ENCODE assay signal across 15 cellular contexts in the genomic region with DNA sequence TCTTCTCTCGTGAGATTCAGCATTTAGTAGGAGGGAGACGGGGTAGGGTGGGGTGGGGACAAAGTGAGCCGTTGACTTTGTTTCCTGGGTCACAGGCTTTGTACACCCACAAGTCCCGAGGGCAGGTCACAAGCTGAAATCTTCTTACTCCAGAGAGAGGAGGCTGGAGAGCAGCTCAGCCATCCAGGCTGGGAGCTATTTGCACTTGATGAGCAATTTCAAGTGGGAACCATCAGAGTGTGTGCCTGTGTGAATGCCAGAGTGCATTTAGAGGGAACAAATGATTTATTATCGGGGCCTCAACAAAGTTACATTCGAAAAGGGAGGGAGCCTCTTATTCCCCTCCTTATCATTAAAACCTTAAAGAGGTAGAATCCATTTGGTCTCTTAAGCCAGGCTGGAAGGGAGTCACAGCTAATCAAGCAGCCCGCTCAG.
A peak's percentile ranks its signal among the peaks of the same experiment; 100 is the strongest.
DNase-seq lines count a peak whose midpoint lies in the region; ATAC-seq and TF ChIP-seq lines count a peak whose summit lies in the region.
"Had no signal": no experiment of that assay in that cellular context is flagged by ENCODE, and none has a peak within 500 bp of the region (broad histone marks: within the 10 kb centered on the region; RNA-seq: fewer than 3 reads in every experiment).

No MANE protein-coding gene starts in this region.

- H3K23me2 ChIP-seq in H9 (ENCODE audit: insufficient read length, low read depth, low read length, poor library complexity, severe bottlenecking), result no peaks in the 10 kb centered on the region

- no peak overlapping the region for H3T11ph ChIP-seq in H9 (ENCODE audit: low read length)

- no peaks in the 10 kb centered on the region for H3K9me3 ChIP-seq in CD8-positive, alpha-beta memory T cell (ENCODE audit: low read length)
- H3K9me3 ChIP-seq in body of pancreas, result no peaks in the 10 kb centered on the region
- no peaks in the 10 kb centered on the region for H3K9me3 ChIP-seq in neural progenitor cell (ENCODE audit: low read depth)
- no peaks in the 10 kb centered on the region for H3K9me3 ChIP-seq in esophagus muscularis mucosa
- H3K9me3 ChIP-seq in H9 (ENCODE audit: control insufficient read depth, low read depth, low read length), result no peaks in the 10 kb centered on the region
- H3K9me3 ChIP-seq: BE2C had no signal

- H3K36me3 Mint-ChIP-seq in CD8-positive, alpha-beta memory T cell, result no peaks in the 10 kb centered on the region
- H3K36me3 Mint-ChIP-seq in neural progenitor cell, result no peaks in the 10 kb centered on the region
- H3K36me3 Mint-ChIP-seq in activated naive CD4-positive, alpha-beta T cell treated with anti-CD3 and anti-CD28 coated beads, Interleukin-2, amount 50 U/mL, for 72 hours, result peaks cover 0 to 6% of the 10 kb centered on the region in 2 donors
- H3K36me3 Mint-ChIP-seq in H9 (ENCODE audit: insufficient read depth in 1 of 3, low read depth in 3 of 3), result no peaks in the 10 kb centered on the region
- H3K36me3 Mint-ChIP-seq: activated naive CD4-positive, alpha-beta T cell treated with anti-CD3 and anti-CD28 coated beads, Interleukin-2, amount 50 U/mL, for 24 hours; stimulated activated naive B cell treated with anti-CD40 and anti-IgM and Interleukin-4, amounts not matched to agents 10 μg/mL and 1 μg/mL and 100 μg/mL, for 72 hours had no signal

- H3K79me1 ChIP-seq in H9 (ENCODE audit: insufficient read depth, low read depth, low read length, poor library complexity, severe bottlenecking), result no peaks in the 10 kb centered on the region

- no peak overlapping the region for H3K56ac ChIP-seq in H9 (ENCODE audit: insufficient read length, low read depth, low read length)

- no peak overlapping the region for H4K91ac ChIP-seq in H9 (ENCODE audit: insufficient read length, low read depth, low read length)

- H3K4me1 Mint-ChIP-seq in CD8-positive, alpha-beta memory T cell, result no peaks in the 10 kb centered on the region
- H3K4me1 Mint-ChIP-seq in neural progenitor cell, result peaks cover 15% of the 10 kb centered on the region
- peaks cover 13 to 16% of the 10 kb centered on the region in 2 experiments for H3K4me1 Mint-ChIP-seq in H9
- H3K4me1 Mint-ChIP-seq: activated naive CD4-positive, alpha-beta T cell treated with anti-CD3 and anti-CD28 coated beads, Interleukin-2, amount 50 U/mL, for 24 hours had no signal

- no peaks in the 10 kb centered on the region for H3K36me3 ChIP-seq in CD8-positive, alpha-beta memory T cell (ENCODE audit: insufficient read depth, low read length)
- H3K36me3 ChIP-seq in body of pancreas (replicated peaks in 1 of 2; ENCODE audit: insufficient read depth in 1 of 2, low read depth in 2 of 2) (no peaks in the 10 kb centered on the region), neural progenitor cell (no peaks in the 10 kb centered on the region), esophagus muscularis mucosa (no peaks in the 10 kb centered on the region)
- H3K36me3 ChIP-seq: BE2C had no signal

- peak; percentile 15 for ATAC-seq in body of pancreas
- ATAC-seq in activated naive CD4-positive, alpha-beta T cell treated with anti-CD3 and anti-CD28 coated beads, Interleukin-2, amount 50 U/mL, for 72 hours, result no peak
- ATAC-seq: left lobe of liver; stimulated activated naive B cell treated with anti-CD40 and anti-IgM and Interleukin-4, amounts not matched to agents 10 μg/mL and 1 μg/mL and 100 μg/mL, for 72 hours had no signal

- no peaks in the 10 kb centered on the region for H3K27me3 ChIP-seq in CD8-positive, alpha-beta memory T cell (ENCODE audit: insufficient read depth, low read length, poor library complexity, severe bottlenecking)
- H3K27me3 ChIP-seq in body of pancreas (no peaks in the 10 kb centered on the region), neural progenitor cell (no peaks in the 10 kb centered on the region), esophagus muscularis mucosa (no peaks in the 10 kb centered on the region), H9 (ENCODE audit: insufficient read depth, low read length) (no peaks in the 10 kb centered on the region)
- H3K27me3 ChIP-seq: BE2C had no signal

- no peak overlapping the region for H3K4me3 Mint-ChIP-seq in CD8-positive, alpha-beta memory T cell
- H3K4me3 Mint-ChIP-seq in neural progenitor cell (no peak overlapping the region), H9 (no peak overlapping the region)
- H3K4me3 Mint-ChIP-seq: activated naive CD4-positive, alpha-beta T cell treated with anti-CD3 and anti-CD28 coated beads, Interleukin-2, amount 50 U/mL, for 24 hours; stimulated activated naive B cell treated with anti-CD40 and anti-IgM and Interleukin-4, amounts not matched to agents 10 μg/mL and 1 μg/mL and 100 μg/mL, for 72 hours; T-helper 2 cell treated with Interferon-gamma antibody and Interleukin-4, amounts not matched to agents 5 μg/mL and 100 μg/mL, for 36 hours had no signal

- WGBS in body of pancreas, 2 donors, result 29 to 30% methylated on average over 6 to 7 of the region's 7 CpGs
- WGBS in esophagus muscularis mucosa, result 35% methylated on average over 7 of the region's 7 CpGs
- whole genome bisulfite sequencing in H9 (ENCODE audit: extremely low coverage, insufficient read length, low lambda C conversion rate), result no CpG with 5 or more reads among the region's 7 CpGs

- no peak overlapping the region for H2AFZ ChIP-seq in neural progenitor cell (replicated peaks)
- no peak overlapping the region for H2AFZ ChIP-seq in H9 (ENCODE audit: low read length)

- no peaks in the 10 kb centered on the region for H4K20me1 ChIP-seq in neural progenitor cell (ENCODE audit: low read depth)
- no peaks in the 10 kb centered on the region for H4K20me1 ChIP-seq in H9 (ENCODE audit: control insufficient read depth, insufficient read depth, insufficient read length)

- TF ChIP-seq CTCF in body of pancreas (IDR thresholded peaks at IDR 0.05) (no peak), neural progenitor cell (IDR thresholded peaks at IDR 0.05) (no peak), esophagus muscularis mucosa (IDR thresholded peaks at IDR 0.05) (no peak), H9 (conservative IDR thresholded peaks at IDR 0.05) (no peak)

- intact Hi-C loops in body of pancreas (cut with DNase I), result no loop called here
- intact Hi-C loops in esophagus muscularis mucosa (cut with DNase I), result no loop called here

- no peak for DNase-seq in CD8-positive, alpha-beta memory T cell
- DNase-seq in NCI-H1105 treated with DMSO at 0.1 percent for 48 hours (lab: John Stamatoyannopoulos, UW), result peak; percentile 37
- peak in 1 of 4 donors; percentile 13 for DNase-seq in body of pancreas
- peak; percentile 23 for DNase-seq in neural progenitor cell (ENCODE audit: low spot score)
- DNase-seq in activated naive CD4-positive, alpha-beta T cell treated with anti-CD3 and anti-CD28 coated beads, Interleukin-2, amount 50 U/mL, for 72 hours (ENCODE audit: low spot score in 2 of 2), result no peak
- DNase-seq in NCI-H1092 (lab: John Stamatoyannopoulos, UW), result no peak
- DNase-seq in esophagus muscularis mucosa (ENCODE audit: extremely low spot score), result no peak
- DNase-seq in H9, result no peak
- DNase-seq: dermis blood vessel endothelial cell; NCI-H1048; stimulated activated naive B cell treated with anti-CD40 and anti-IgM and Interleukin-4, amounts not matched to agents 10 μg/mL and 1 μg/mL and 100 μg/mL, for 72 hours had no signal

- H3K27ac ChIP-seq in CD8-positive, alpha-beta memory T cell (ENCODE audit: low read depth, low read length), result peak overlapping the region; percentile 88
- H3K27ac ChIP-seq in body of pancreas (no peak overlapping the region), neural progenitor cell (no peak overlapping the region), esophagus muscularis mucosa (replicated peaks in 1 of 4) (no peak overlapping the region), H9 (ENCODE audit: insufficient read length, low read depth, low read length) (no peak overlapping the region)

- H3K18ac ChIP-seq in H9 (ENCODE audit: insufficient read length, low read depth, low read length), result no peak overlapping the region

- H3K27me3 Mint-ChIP-seq in CD8-positive, alpha-beta memory T cell, result peaks cover 0 to 7% of the 10 kb centered on the region in 2 donors
- H3K27me3 Mint-ChIP-seq in neural progenitor cell (ENCODE audit: insufficient read depth, low read depth) (peaks cover 2% of the 10 kb centered on the region), H9 (ENCODE audit: low read depth) (no peaks in the 10 kb centered on the region; the same call in 1 of the 2 replicates)
- H3K27me3 Mint-ChIP-seq: activated naive CD4-positive, alpha-beta T cell treated with anti-CD3 and anti-CD28 coated beads, Interleukin-2, amount 50 U/mL, for 24 hours; stimulated activated naive B cell treated with anti-CD40 and anti-IgM and Interleukin-4, amounts not matched to agents 10 μg/mL and 1 μg/mL and 100 μg/mL, for 72 hours had no signal

- H3K4me1 ChIP-seq in CD8-positive, alpha-beta memory T cell (ENCODE audit: insufficient read depth, low read length), result no peaks in the 10 kb centered on the region
- H3K4me1 ChIP-seq in body of pancreas, result peaks cover 15% of the 10 kb centered on the region
- H3K4me1 ChIP-seq in neural progenitor cell, result peaks cover 16% of the 10 kb centered on the region
- H3K4me1 ChIP-seq in esophagus muscularis mucosa, result no peaks in the 10 kb centered on the region
- H3K4me1 ChIP-seq in H9 (ENCODE audit: insufficient read depth, low read length), result no peaks in the 10 kb centered on the region

- no peak overlapping the region for H4K8ac ChIP-seq in H9 (replicated peaks; ENCODE audit: insufficient read length, low read depth, low read length)

- no peak for TF ChIP-seq POLR2A in body of pancreas (IDR thresholded peaks at IDR 0.05)
- no peak for TF ChIP-seq POLR2A in esophagus muscularis mucosa (IDR thresholded peaks at IDR 0.05; ENCODE audit: low read depth)

- H4K5ac ChIP-seq in H9 (ENCODE audit: insufficient read length, low read depth, low read length), result no peak overlapping the region

- no peak overlapping the region for H3K4me3 ChIP-seq in CD8-positive, alpha-beta memory T cell (ENCODE audit: low read length)
- H3K4me3 ChIP-seq in body of pancreas, result no peak overlapping the region
- no peak overlapping the region for H3K4me3 ChIP-seq in neural progenitor cell
- no peak overlapping the region for H3K4me3 ChIP-seq in esophagus muscularis mucosa

- H3K79me2 ChIP-seq in neural progenitor cell (ENCODE audit: low read depth) (no peaks in the 10 kb centered on the region), H9 (ENCODE audit: insufficient read depth, low read length) (no peaks in the 10 kb centered on the region)

- POLR2A ChIA-PET in CD8-positive, alpha-beta memory T cell (lab: Charles Lee), result no interaction called here

- H3K4me2 ChIP-seq in neural progenitor cell, result no peak overlapping the region
- no peak overlapping the region for H3K4me2 ChIP-seq in H9 (ENCODE audit: insufficient read depth, insufficient read length, low read length)

- H3K23ac ChIP-seq in H9 (ENCODE audit: insufficient read length, low read depth, low read length), result no peak overlapping the region

- TF ChIP-seq EP300 in esophagus muscularis mucosa (IDR thresholded peaks at IDR 0.05), result no peak

- H3K9me3 Mint-ChIP-seq in CD8-positive, alpha-beta memory T cell, result no peaks in the 10 kb centered on the region
- H3K9me3 Mint-ChIP-seq in neural progenitor cell, result no peaks in the 10 kb centered on the region
- no peaks in the 10 kb centered on the region for H3K9me3 Mint-ChIP-seq in activated naive CD4-positive, alpha-beta T cell treated with anti-CD3 and anti-CD28 coated beads, Interleukin-2, amount 50 U/mL, for 72 hours
- H3K9me3 Mint-ChIP-seq in H9, result no peaks in the 10 kb centered on the region
- H3K9me3 Mint-ChIP-seq: activated naive CD4-positive, alpha-beta T cell treated with anti-CD3 and anti-CD28 coated beads, Interleukin-2, amount 50 U/mL, for 24 hours; stimulated activated naive B cell treated with anti-CD40 and anti-IgM and Interleukin-4, amounts not matched to agents 10 μg/mL and 1 μg/mL and 100 μg/mL, for 72 hours; T-helper 2 cell treated with Interferon-gamma antibody and Interleukin-4, amounts not matched to agents 5 μg/mL and 100 μg/mL, for 36 hours had no signal

- H3K27ac Mint-ChIP-seq in CD8-positive, alpha-beta memory T cell, result no peak overlapping the region
- no peak overlapping the region for H3K27ac Mint-ChIP-seq in neural progenitor cell
- H3K27ac Mint-ChIP-seq in activated naive CD4-positive, alpha-beta T cell treated with anti-CD3 and anti-CD28 coated beads, Interleukin-2, amount 50 U/mL, for 72 hours, result no peak overlapping the region
- no peak overlapping the region for H3K27ac Mint-ChIP-seq in H9
- H3K27ac Mint-ChIP-seq: activated naive CD4-positive, alpha-beta T cell treated with anti-CD3 and anti-CD28 coated beads, Interleukin-2, amount 50 U/mL, for 24 hours; stimulated activated naive B cell treated with anti-CD40 and anti-IgM and Interleukin-4, amounts not matched to agents 10 μg/mL and 1 μg/mL and 100 μg/mL, for 72 hours; T-helper 2 cell treated with Interferon-gamma antibody and Interleukin-4, amounts not matched to agents 5 μg/mL and 100 μg/mL, for 36 hours had no signal

- CTCF ChIA-PET in CD8-positive, alpha-beta memory T cell (lab: Charles Lee), result interaction anchor here (1.0 kb wide), 1 partner anchor 1153 kb away, joined by 3 read pairs; no protein-coding TSS in a partner anchor

- no peak overlapping the region for H2AK5ac ChIP-seq in H9 (ENCODE audit: insufficient read length, low read length)

- no peak overlapping the region for H3K4ac ChIP-seq in H9 (ENCODE audit: low read depth, low read length)

- H2BK12ac ChIP-seq in H9 (ENCODE audit: insufficient read length, low read depth, low read length), result no peak overlapping the region

- no peak overlapping the region for H3K14ac ChIP-seq in H9 (ENCODE audit: insufficient read depth, low read length)

- no peak overlapping the region for H2BK20ac ChIP-seq in H9 (ENCODE audit: low read depth, low read length, poor library complexity, severe bottlenecking)

- H3F3A ChIP-seq in neural progenitor cell (ENCODE audit: low read depth), result peaks cover 8% of the 10 kb centered on the region

- no peak overlapping the region for H2BK5ac ChIP-seq in H9 (ENCODE audit: insufficient read length, low read length)

- H2BK120ac ChIP-seq in H9 (ENCODE audit: low read depth, low read length, poor library complexity, severe bottlenecking), result no peak overlapping the region

- H2BK15ac ChIP-seq in H9 (ENCODE audit: low read depth, low read length), result no peak overlapping the region

- H3K9ac ChIP-seq in neural progenitor cell (no peak overlapping the region), H9 (ENCODE audit: extremely low read depth, insufficient read length, low read length) (no peak overlapping the region)

Comparison
In these comparisons a context has a peak if more than half of its experiments do, and no peak if none do; other contexts are left out.
1. DNase-seq: peak in NCI-H1105 treated with DMSO at 0.1 percent for 48 hours (single experiment) and neural progenitor cell (single experiment); none in CD8-positive, alpha-beta memory T cell (0 of 5), activated naive CD4-positive, alpha-beta T cell treated with anti-CD3 and anti-CD28 coated beads, Interleukin-2, amount 50 U/mL, for 72 hours (0 of 2), NCI-H1092 (single experiment), esophagus muscularis mucosa (single experiment) and H9 (single experiment).